ENCODE assay signal across 10 cellular contexts in genomic region chr9:137621131-137621757, GRCh38. TPM values are rescaled to one million over a fixed set of nuclear protein-coding genes. Genes with fewer than 3 reads are reported as not detected.
DNase-seq lines count a peak whose midpoint lies in the region; FAIRE-seq and TF ChIP-seq lines count a peak whose summit lies in the region.
"Had no signal": no experiment of that assay in that cellular context is flagged by ENCODE, and none has a peak within 500 bp of the region (broad histone marks: within the 10 kb centered on the region; RNA-seq: fewer than 3 reads in every experiment).

No MANE protein-coding gene starts in this region.

- peaks cover 26% of the 10 kb centered on the region for H3K36me3 ChIP-seq in MG63
- no peaks in the 10 kb centered on the region for H3K36me3 ChIP-seq in breast epithelium
- H3K36me3 ChIP-seq in neural progenitor cell: no peaks in the 10 kb centered on the region

- no peak for FAIRE-seq in HTR-8/SVneo (lab: Jason Lieb, UNC)

- H4K20me1 ChIP-seq in neural progenitor cell (ENCODE audit: low read depth): peaks cover 68% of the 10 kb centered on the region

- H3K9ac ChIP-seq in neural progenitor cell: no peak overlapping the region

- peaks cover 34% of the 10 kb centered on the region for H3K4me1 Mint-ChIP-seq in neural progenitor cell

- H3K9me3 Mint-ChIP-seq in neural progenitor cell: peaks cover 5% of the 10 kb centered on the region

- intact Hi-C loops in breast epithelium (cut with DNase I; ENCODE audit: low total_unique reads): no loop called here

- H3K4me2 ChIP-seq in neural progenitor cell: peak overlapping the region; percentile 90

- TF ChIP-seq CTCF in breast epithelium (IDR thresholded peaks at IDR 0.05) (peak in 2 of 3 donors; percentile 16 to 23), neural progenitor cell (IDR thresholded peaks at IDR 0.05) (peak; percentile 34)

- peak overlapping the region in 1 of 2 donors; percentile 1 for H3K27ac ChIP-seq in breast epithelium
- no peak overlapping the region for H3K27ac ChIP-seq in neural progenitor cell

- no peak overlapping the region for H3K27ac Mint-ChIP-seq in neural progenitor cell

- H3K9me3 ChIP-seq in MG63 (no peaks in the 10 kb centered on the region), breast epithelium (no peaks in the 10 kb centered on the region), neural progenitor cell (ENCODE audit: low read depth) (no peaks in the 10 kb centered on the region)

- peaks cover 17% of the 10 kb centered on the region for H3K36me3 Mint-ChIP-seq in neural progenitor cell

- peaks cover 16% of the 10 kb centered on the region for H3F3A ChIP-seq in neural progenitor cell (ENCODE audit: low read depth)

- no peak overlapping the region for H2AFZ ChIP-seq in neural progenitor cell (replicated peaks)

- peaks cover 94% of the 10 kb centered on the region for H3K79me2 ChIP-seq in neural progenitor cell (ENCODE audit: low read depth)

- TF ChIP-seq POLR2A in breast epithelium (IDR thresholded peaks at IDR 0.05): no peak

- DNase-seq in NCI-H82 (lab: John Stamatoyannopoulos, UW): peak; percentile 33
- DNase-seq in NCI-H82 treated with DMSO at 0.1 percent for 48 hours (lab: John Stamatoyannopoulos, UW; ENCODE audit: unreplicated experiment): no peak
- peak; percentile 41 for DNase-seq in MG63
- no peak for DNase-seq in breast epithelium (ENCODE audit: low spot score in 2 of 2)
- DNase-seq in neural progenitor cell (ENCODE audit: low spot score): no peak
- DNase-seq in HTR-8/SVneo (ENCODE audit: insufficient read length, low spot score): no peak
- no peak for DNase-seq in germinal center (ENCODE audit: low spot score)
- no peak for DNase-seq in NCI-H524 (lab: John Stamatoyannopoulos, UW)
- DNase-seq: COR-L47 had no signal

- H3K4me1 ChIP-seq in breast epithelium (peaks cover 8 to 24% of the 10 kb centered on the region in 2 donors), neural progenitor cell (peaks cover 20% of the 10 kb centered on the region)

- peak overlapping the region; percentile 93 for H3K4me3 Mint-ChIP-seq in neural progenitor cell

- peaks cover 11% of the 10 kb centered on the region for H3K27me3 Mint-ChIP-seq in neural progenitor cell (ENCODE audit: insufficient read depth, low read depth)

- H3K4me3 ChIP-seq in MG63 (no peak overlapping the region), breast epithelium (peak overlapping the region in 1 of 3 donors; percentile 2), neural progenitor cell (no peak overlapping the region)
- H3K4me3 ChIP-seq: lung had no signal

- H3K27me3 ChIP-seq in MG63: no peaks in the 10 kb centered on the region
- H3K27me3 ChIP-seq in breast epithelium: no peaks in the 10 kb centered on the region
- no peaks in the 10 kb centered on the region for H3K27me3 ChIP-seq in neural progenitor cell

RNA-seq across cellular contexts. Expression of gene EHMT1, which starts 2.4 kb away (rescaled TPM):
- 64.5 and 157 TPM in 2 replicates for total RNA-seq in MG63 (2014; rRNA removed; shearing (Covaris generic); ENCODE audit: low replicate concordance)
- total RNA-seq in breast epithelium (100 to 1,000 TPM in 1 of 3 donors, 10 to 100 TPM in 2; 63.7 to 113 (median 91.2) TPM), neural progenitor cell (ENCODE audit: low replicate concordance) (47.8 and 84.5 TPM in 2 replicates)

RNA-seq across cellular contexts. Expression of gene ARRDC1, which starts 15.8 kb away (rescaled TPM):
- total RNA-seq in MG63 (2014; rRNA removed; shearing (Covaris generic); ENCODE audit: low replicate concordance): 11.9 and 36.0 TPM in 2 replicates
- total RNA-seq in breast epithelium (100 to 1,000 TPM in 1 of 3 donors, 10 to 100 TPM in 2; 23.8 to 122 (median 57.0) TPM), neural progenitor cell (ENCODE audit: low replicate concordance) (12.9 and 34.4 TPM in 2 replicates)

RNA-seq across cellular contexts. Expression of gene ZMYND19, which starts 30.9 kb away (rescaled TPM):
- 19.0 and 33.8 TPM in 2 replicates for total RNA-seq in MG63 (2014; rRNA removed; shearing (Covaris generic); ENCODE audit: low replicate concordance)
- 10 to 100 TPM in 2 of 3 donors, 1 to 10 TPM in 1; 9.4 to 17.7 (median 16.5) TPM for total RNA-seq in breast epithelium
- 34.4 and 52.4 TPM in 2 replicates for total RNA-seq in neural progenitor cell (ENCODE audit: low replicate concordance)

RNA-seq across cellular contexts. Expression of gene DPH7, which starts 42.5 kb away (rescaled TPM):
- total RNA-seq in MG63 (2014; rRNA removed; shearing (Covaris generic); ENCODE audit: low replicate concordance): 28.8 and 69.1 TPM in 2 replicates
- 10 to 100 TPM; 23.4 to 47.5 (median 45.1) TPM for total RNA-seq in breast epithelium
- 37.6 and 55.2 TPM in 2 replicates for total RNA-seq in neural progenitor cell (ENCODE audit: low replicate concordance)

Comparison
In these comparisons a context has a peak if more than half of its experiments do, and no peak if none do; other contexts are left out.
1. DNase-seq: peak in NCI-H82 (single experiment) and MG63 (single experiment); none in NCI-H82 treated with DMSO at 0.1 percent for 48 hours (single experiment), breast epithelium (0 of 2), neural progenitor cell (single experiment), HTR-8/SVneo (single experiment), germinal center (single experiment) and NCI-H524 (0 of 2).